ENCODE assay signal across 15 cellular contexts in genomic region chr1:211518330-211519289, GRCh38. TPM values are rescaled to one million over a fixed set of nuclear protein-coding genes. Genes with fewer than 3 reads are reported as not detected.
DNase-seq lines count a peak whose midpoint lies in the region; ATAC-seq, FAIRE-seq and TF ChIP-seq lines count a peak whose summit lies in the region.
"Had no signal": no experiment of that assay in that cellular context is flagged by ENCODE, and none has a peak within 500 bp of the region (broad histone marks: within the 10 kb centered on the region; RNA-seq: fewer than 3 reads in every experiment).

No MANE protein-coding gene starts in this region.

- H3K4me3 Mint-ChIP-seq in glutamatergic neuron (ENCODE audit: unreplicated experiment), result no peak overlapping the region
- H3K4me3 Mint-ChIP-seq: activated CD8-positive, alpha-beta T cell treated with anti-CD3 and anti-CD28 coated beads for 36 hours had no signal

- H3K79me1 ChIP-seq in H1 (ENCODE audit: low read depth, low read length), result no peaks in the 10 kb centered on the region

- no peak overlapping the region for H2BK120ac ChIP-seq in H1 (replicated peaks; ENCODE audit: low read depth, low read length)

- no peak overlapping the region for H4K5ac ChIP-seq in H1 (ENCODE audit: insufficient read length, low read depth, low read length)

- no peak overlapping the region for H2BK5ac ChIP-seq in H1 (ENCODE audit: low read depth, low read length)

- TF ChIP-seq CTCF in H1 (IDR thresholded peaks at IDR 0.05; ENCODE audit: control extremely low read depth in 1 of 3, insufficient read depth in 1 of 3, low read depth in 1 of 3, low read length in 3 of 3) (no peak), glutamatergic neuron (IDR thresholded peaks at IDR 0.05; ENCODE audit: partially characterized antibody, unreplicated experiment) (no peak)

- H2BK12ac ChIP-seq in H1 (ENCODE audit: low read depth, low read length), result no peak overlapping the region

- H4K20me1 ChIP-seq in H1 (replicated peaks in 1 of 2; ENCODE audit: control insufficient read depth in 1 of 2, insufficient read depth in 2 of 2, low read length in 2 of 2), result no peaks in the 10 kb centered on the region
- H4K20me1 ChIP-seq in Karpas-422 (ENCODE audit: insufficient read depth, low read depth, low read length), result no peaks in the 10 kb centered on the region

- POLR2A ChIA-PET in H1 (lab: Charles Lee; ENCODE audit: partially characterized antibody), result interaction anchor here (0.5 kb wide), 1 partner anchor 136 kb away, joined by 3 read pairs; no protein-coding TSS in a partner anchor

- H2BK20ac ChIP-seq in H1 (ENCODE audit: low read length), result no peak overlapping the region

- no peak overlapping the region for H3K14ac ChIP-seq in H1 (ENCODE audit: insufficient read length)

- peaks cover 2% of the 10 kb centered on the region; the same call in 1 of the 2 replicates for H3K23me2 ChIP-seq in H1 (ENCODE audit: low read depth, low read length)

- no peaks in the 10 kb centered on the region for H3K4me1 Mint-ChIP-seq in glutamatergic neuron (ENCODE audit: low read depth, unreplicated experiment)

- H3K9me3 ChIP-seq in H1 (ENCODE audit: insufficient read depth in 2 of 2, low read depth in 1 of 2, low read length in 1 of 2) (no peaks in the 10 kb centered on the region), Karpas-422 (ENCODE audit: low read length) (no peaks in the 10 kb centered on the region)
- H3K9me3 ChIP-seq: thyroid gland had no signal

- H3K9ac ChIP-seq in H1 (replicated peaks in 1 of 4; ENCODE audit: extremely low read depth in 1 of 4, low read depth in 3 of 4, low read length in 3 of 4), result no peak overlapping the region
- no peak overlapping the region for H3K9ac ChIP-seq in Karpas-422 (ENCODE audit: low read length)

- H3K36me3 ChIP-seq in H1 (ENCODE audit: control insufficient read depth in 2 of 4, insufficient read depth in 4 of 4, low read length in 3 of 4) (no peaks in the 10 kb centered on the region), Karpas-422 (ENCODE audit: insufficient read depth, low read length) (no peaks in the 10 kb centered on the region)
- H3K36me3 ChIP-seq: thyroid gland had no signal

- H3K4me1 ChIP-seq in H1 (replicated peaks in 1 of 4; ENCODE audit: control insufficient read depth in 3 of 4, insufficient read depth in 4 of 4, low read length in 3 of 4), result peaks cover 0 to 6% (median 3%) of the 10 kb centered on the region in 4 experiments; a peak in 5 of 7 replicates
- H3K4me1 ChIP-seq in Karpas-422 (ENCODE audit: low read length), result peaks cover 9% of the 10 kb centered on the region

- no peak for FAIRE-seq in H1 (lab: Jason Lieb, UNC)
- FAIRE-seq: H54 had no signal

- H3K4me2 ChIP-seq in H1 (ENCODE audit: insufficient read depth in 1 of 2, low read depth in 2 of 2, low read length in 2 of 2) (no peak overlapping the region), Karpas-422 (ENCODE audit: low read depth, low read length, poor library complexity, severe bottlenecking) (no peak overlapping the region)

- TF ChIP-seq POLR2A in H1 (IDR thresholded peaks at IDR 0.05; ENCODE audit: control extremely low read depth in 1 of 2, low read depth in 2 of 2, low read length in 2 of 2), result no peak

- no peak overlapping the region for H2AFZ ChIP-seq in H1 (ENCODE audit: low read length)
- no peak overlapping the region for H2AFZ ChIP-seq in Karpas-422 (ENCODE audit: low read length)

- H4K8ac ChIP-seq in H1 (ENCODE audit: extremely low read depth, insufficient read depth, low read length), result no peak overlapping the region

- no peak for TF ChIP-seq RAD21 in H1 (IDR thresholded peaks at IDR 0.05 in 1 of 2, conservative IDR thresholded peaks at IDR 0.05 in 1 of 2; ENCODE audit: low read depth in 2 of 2, low read length in 2 of 2)

- no peak overlapping the region for H3K18ac ChIP-seq in H1 (ENCODE audit: extremely low read depth, low read length)

- WGBS in H1 (ENCODE audit: extremely low coverage in 1 of 2, insufficient coverage in 1 of 2, insufficient read length in 1 of 2, insufficient replicate concordance in 2 of 2, low coverage in 1 of 2, low lambda C conversion rate in 2 of 2, missing lambda C conversion rate in 1 of 2), 2 experiments, result 86% methylated on average over 7 of the region's 7 CpGs; no CpG with 5 or more reads in 1 of the 2 experiments

- no peak overlapping the region for H3K4me3 ChIP-seq in H1 (ENCODE audit: extremely low read depth in 1 of 4, insufficient read depth in 2 of 4, low read depth in 3 of 4, low read length in 4 of 4)
- no peak overlapping the region for H3K4me3 ChIP-seq in Karpas-422 (ENCODE audit: low read length)
- H3K4me3 ChIP-seq: thyroid gland had no signal

- no peak overlapping the region for H4K91ac ChIP-seq in H1 (replicated peaks; ENCODE audit: insufficient read length, low read length)

- H3K36me3 Mint-ChIP-seq in glutamatergic neuron (ENCODE audit: unreplicated experiment), result no peaks in the 10 kb centered on the region

- peak; percentile 43 for ATAC-seq in GM18508 (IDR thresholded peaks at IDR 0.05; ENCODE audit: insufficient read depth, unreplicated experiment)
- peak; percentile 57 for ATAC-seq in GM21515 (IDR thresholded peaks at IDR 0.05; ENCODE audit: unreplicated experiment)
- ATAC-seq in HG03108 (IDR thresholded peaks at IDR 0.05; ENCODE audit: unreplicated experiment), result peak; percentile 45
- ATAC-seq: activated CD8-positive, alpha-beta T cell treated with anti-CD3 and anti-CD28 coated beads for 36 hours had no signal

- no peak overlapping the region for H3K27ac Mint-ChIP-seq in glutamatergic neuron (ENCODE audit: unreplicated experiment)
- H3K27ac Mint-ChIP-seq: activated CD8-positive, alpha-beta T cell treated with anti-CD3 and anti-CD28 coated beads for 36 hours had no signal

- H3K9me3 Mint-ChIP-seq in glutamatergic neuron (ENCODE audit: unreplicated experiment), result peaks cover 6% of the 10 kb centered on the region
- H3K9me3 Mint-ChIP-seq: activated CD8-positive, alpha-beta T cell treated with anti-CD3 and anti-CD28 coated beads for 36 hours had no signal

- CTCF ChIA-PET in H1 (lab: Charles Lee; ENCODE audit: partially characterized antibody), result interaction anchor here (0.6 to 15.1 kb wide), 11 partner anchors 10 to 935 kb away, joined by 3 to 154 read pairs (median 3); no protein-coding TSS in a partner anchor

- H3K23ac ChIP-seq in H1 (ENCODE audit: insufficient read length), result no peak overlapping the region

- no peak overlapping the region for H3K56ac ChIP-seq in H1 (replicated peaks; ENCODE audit: insufficient read length, low read depth, low read length)

- H3K27ac ChIP-seq in H1 (ENCODE audit: low read depth, low read length) (no peak overlapping the region), Karpas-422 (ENCODE audit: low read length) (no peak overlapping the region)
- H3K27ac ChIP-seq: epithelial cell of prostate, thyroid gland had no signal

- peaks cover 3% of the 10 kb centered on the region for H3K27me3 Mint-ChIP-seq in glutamatergic neuron (ENCODE audit: unreplicated experiment)

- H3K4ac ChIP-seq in H1 (replicated peaks; ENCODE audit: insufficient read length, low read depth, low read length), result no peak overlapping the region

- H3K79me2 ChIP-seq in H1 (ENCODE audit: control insufficient read depth in 1 of 2, insufficient read depth in 2 of 2, low read length in 2 of 2) (no peaks in the 10 kb centered on the region), Karpas-422 (ENCODE audit: low read length) (no peaks in the 10 kb centered on the region)

- 0 out of 2 replicates have a peak overlapping the region, but pooled peaks have one; percentile 50 for H2BK15ac ChIP-seq in H1 (ENCODE audit: low read length)

- no peak for DNase-seq in H1 (ENCODE audit: low read depth in 1 of 2, low spot score in 2 of 2)
- no peak for DNase-seq in Karpas-422
- DNase-seq in COR-L47 (lab: John Stamatoyannopoulos, UW), result no peak
- no peak for DNase-seq in DMS153 treated with DMSO at 0.1 percent for 48 hours (lab: John Stamatoyannopoulos, UW; ENCODE audit: unreplicated experiment)
- no peak for DNase-seq in glutamatergic neuron
- DNase-seq: activated CD8-positive, alpha-beta T cell treated with anti-CD3 and anti-CD28 coated beads for 36 hours; anterior cingulate cortex; NCI-H1417 treated with DMSO at 0.1 percent for 48 hours; stimulated activated CD4-positive, alpha-beta T cell treated with anti-CD3 and anti-CD28 coated beads, Interleukin-4, amount 100 ng/mL, for 4 hours; thyroid gland had no signal

- H3K9me2 ChIP-seq in Karpas-422 (replicated peaks; ENCODE audit: insufficient read depth, low read length), result no peaks in the 10 kb centered on the region

- peaks cover 0 to 15% (median 10%) of the 10 kb centered on the region in 4 experiments; a peak in 5 of 7 replicates for H3K27me3 ChIP-seq in H1 (replicated peaks in 1 of 4; ENCODE audit: control insufficient read depth in 3 of 4, extremely low read depth in 1 of 4, insufficient read depth in 3 of 4, low read length in 3 of 4)
- H3K27me3 ChIP-seq in Karpas-422 (ENCODE audit: low read length), result no peaks in the 10 kb centered on the region
- H3K27me3 ChIP-seq: thyroid gland had no signal

- no peak overlapping the region for H2AK5ac ChIP-seq in H1 (ENCODE audit: low read depth, low read length)

- no peak for TF ChIP-seq EP300 in H1 (IDR thresholded peaks at IDR 0.05; ENCODE audit: borderline replicate concordance in 1 of 2, low read depth in 2 of 2, low read length in 2 of 2)

TF ChIP-seq in H1, 55 proteins besides CTCF, POLR2A, EP300 and RAD21:
- TF ChIP-seq BACH1 (IDR thresholded peaks at IDR 0.05; ENCODE audit: low read length) (no peak), RFX5 (IDR thresholded peaks at IDR 0.05; ENCODE audit: borderline replicate concordance, low read depth, low read length) (no peak), CHD1 (IDR thresholded peaks at IDR 0.05; ENCODE audit: low read depth, low read length) (no peak), MAX (IDR thresholded peaks at IDR 0.05) (no peak), SP2 (IDR thresholded peaks at IDR 0.05; ENCODE audit: low read length) (no peak), SAP30 (IDR thresholded peaks at IDR 0.05; ENCODE audit: insufficient read depth, insufficient replicate concordance, low read length) (no peak), SIRT6 (IDR thresholded peaks at IDR 0.05; ENCODE audit: low read length) (no peak)

RNA-seq across cellular contexts. Expression of gene RD3, which starts 26.6 kb away (rescaled TPM):
- total RNA-seq in H1 (2021; fragmentation: NEBNext Ultra II Directional; extraction: Animal tissue kit (Norgen Biotek cat#: 25700)), result 0.15 and 0.17 TPM in 2 replicates
- polyA plus RNA-seq in H1 (2011; rRNA removed), result 0.08 TPM in 2 replicates
- 0.13 TPM for polyA plus RNA-seq in H1 (2011; cell fraction: cytosol; rRNA removed)
- polyA plus RNA-seq in H1 (2011; cell fraction: nucleus; rRNA removed), result 0.03 TPM
- polyA plus RNA-seq in H1 (2012, experiment 1 of 2), result 0.05 to 0.14 TPM (median 0.07 TPM) in 4 replicates
- polyA plus RNA-seq in H1 (2012, experiment 2 of 2), result 0.07 TPM
- 0.14 TPM for polyA plus RNA-seq in H1 (2013, experiment 1 of 2)
- polyA plus RNA-seq in H1 (2013, experiment 2 of 2), result 0.07 TPM
- 0.09 and 0.15 TPM in 2 replicates for polyA minus RNA-seq in H1 (2011; rRNA and poly(A)+ RNA removed)
- not detected for polyA minus RNA-seq in H1 (2011; cell fraction: cytosol; rRNA and poly(A)+ RNA removed)
- polyA minus RNA-seq in H1 (2011; cell fraction: nucleus; rRNA and poly(A)+ RNA removed), result 0.20 TPM
- not detected in 2 replicates for total RNA-seq in Karpas-422 (2014; rRNA removed; shearing (Covaris generic); ENCODE audit: low replicate concordance)
- 0.44 TPM for total RNA-seq in glutamatergic neuron (ENCODE audit: unreplicated experiment)
- total RNA-seq: activated CD8-positive, alpha-beta T cell treated with anti-CD3 and anti-CD28 coated beads for 36 hours; thyroid gland had no signal
